In the genomic region with DNA sequence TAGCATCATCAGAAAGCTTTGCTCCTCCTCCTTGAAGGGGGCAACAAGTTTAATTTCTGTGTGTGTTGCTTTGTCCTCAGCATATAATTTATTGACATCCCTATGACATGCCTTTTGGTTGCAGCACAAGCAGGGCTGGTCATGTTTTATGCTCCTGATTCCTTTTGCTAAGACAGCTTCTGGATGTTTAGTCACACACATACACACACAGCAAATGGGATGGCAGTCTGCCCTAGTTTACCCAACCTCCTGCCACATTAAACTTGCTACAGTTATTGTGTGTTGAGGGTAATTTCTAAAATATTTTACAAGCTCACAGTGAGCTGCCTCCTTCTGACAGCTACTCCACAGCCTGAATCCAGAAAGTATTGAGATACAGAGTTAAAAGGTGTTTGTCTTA, we compare ENCODE assay signal across 23 cellular contexts.
"Had no signal": no experiment of that assay in that cellular context is flagged by ENCODE, and none has a peak within 500 bp of the region (broad histone marks: within the 10 kb centered on the region; RNA-seq: fewer than 3 reads in every experiment).

No MANE protein-coding gene starts in this region.

- H3K27me3 ChIP-seq: esophagus squamous epithelium, heart left ventricle, tibial artery had no signal

- H3K27ac ChIP-seq: esophagus squamous epithelium, heart left ventricle, neutrophil, tibial artery had no signal

- H3K9me3 Mint-ChIP-seq: activated CD4-positive, alpha-beta memory T cell treated with anti-CD3 and anti-CD28 coated beads for 36 hours had no signal

- ATAC-seq: activated CD8-positive, alpha-beta memory T cell treated with anti-CD3 and anti-CD28 coated beads, Interleukin-2, amount 10 ng/mL, durations not matched to agents 7 days and 5 days; heart left ventricle; left ventricle myocardium superior; mucosa of descending colon; naive thymus-derived CD8-positive, alpha-beta T cell; T-cell had no signal

- H3K4me1 ChIP-seq: esophagus squamous epithelium had no signal

- H3K27ac Mint-ChIP-seq: activated B cell treated with CpG ODN at 0.5 μM for 24 hours; activated CD4-positive, alpha-beta memory T cell treated with anti-CD3 and anti-CD28 coated beads for 36 hours; activated CD8-positive, alpha-beta memory T cell treated with anti-CD3 and anti-CD28 coated beads, Interleukin-2, amount 10 ng/mL, durations not matched to agents 7 days and 5 days; activated naive CD8-positive, alpha-beta T cell; immature natural killer cell; naive thymus-derived CD8-positive, alpha-beta T cell; T-cell had no signal

- H3K4me3 ChIP-seq: esophagus squamous epithelium, heart left ventricle, mucosa of descending colon, tibial artery had no signal

- H3K36me3 ChIP-seq: esophagus squamous epithelium, heart left ventricle, neutrophil, tibial artery had no signal

- H3K27me3 Mint-ChIP-seq: activated B cell treated with CpG ODN at 0.5 μM for 24 hours; activated CD4-positive, alpha-beta memory T cell treated with anti-CD3 and anti-CD28 coated beads for 36 hours had no signal

- DNase-seq: activated B cell treated with CpG ODN at 0.5 μM for 24 hours; activated CD4-positive, alpha-beta memory T cell treated with anti-CD3 and anti-CD28 coated beads for 36 hours; activated CD4-positive, alpha-beta T cell treated with anti-CD3 and anti-CD28 coated beads for 4 hours; activated CD8-positive, alpha-beta memory T cell treated with anti-CD3 and anti-CD28 coated beads, Interleukin-2, amount 10 ng/mL, durations not matched to agents 7 days and 5 days; amniotic stem cell; dermis blood vessel endothelial cell; effector memory CD4-positive, alpha-beta T cell; esophagus squamous epithelium; heart left ventricle; immature natural killer cell; kidney glomerular epithelial cell; left ventricle myocardium superior; mucosa of descending colon; naive thymus-derived CD8-positive, alpha-beta T cell; posterior cingulate gyrus; stimulated activated CD4-positive, alpha-beta T cell treated with anti-CD3 and anti-CD28 coated beads, Interleukin-12 subunit alpha, Interleukin-12 subunit beta, amount 100 ng/mL, for 4 hours; stimulated activated CD4-positive, alpha-beta T cell treated with anti-CD3 and anti-CD28 coated beads, Interleukin-1b, Interleukin-23, amount 100 ng/mL, for 48 hours; stimulated activated naive CD4-positive, alpha-beta T cell treated with Interleukin-2 at 50 U/mL for 16 hours; substantia nigra; T-cell; tibial artery had no signal

- H3K4me3 Mint-ChIP-seq: activated B cell treated with CpG ODN at 0.5 μM for 24 hours; activated CD4-positive, alpha-beta memory T cell treated with anti-CD3 and anti-CD28 coated beads for 36 hours; activated CD8-positive, alpha-beta memory T cell treated with anti-CD3 and anti-CD28 coated beads, Interleukin-2, amount 10 ng/mL, durations not matched to agents 7 days and 5 days; activated naive CD8-positive, alpha-beta T cell; immature natural killer cell; naive thymus-derived CD8-positive, alpha-beta T cell; T-cell had no signal

- H3K36me3 Mint-ChIP-seq: activated CD4-positive, alpha-beta memory T cell treated with anti-CD3 and anti-CD28 coated beads for 36 hours; activated CD8-positive, alpha-beta memory T cell treated with anti-CD3 and anti-CD28 coated beads, Interleukin-2, amount 10 ng/mL, durations not matched to agents 7 days and 5 days; activated naive CD8-positive, alpha-beta T cell; immature natural killer cell; naive thymus-derived CD8-positive, alpha-beta T cell; T-cell had no signal

- H3K4me1 Mint-ChIP-seq: activated B cell treated with CpG ODN at 0.5 μM for 24 hours; activated CD8-positive, alpha-beta memory T cell treated with anti-CD3 and anti-CD28 coated beads, Interleukin-2, amount 10 ng/mL, durations not matched to agents 7 days and 5 days; immature natural killer cell; naive thymus-derived CD8-positive, alpha-beta T cell; T-cell had no signal

- H3K9me3 ChIP-seq: esophagus squamous epithelium, heart left ventricle, mucosa of descending colon, neutrophil, tibial artery had no signal
